In genomic region chr2:122239440-122239839, GRCh38 we compare ENCODE assay signal across 1 cellular context.
TF ChIP-seq lines count a peak whose summit lies in the region.

No MANE protein-coding gene starts in this region.

TF ChIP-seq in H1, 55 proteins besides CTCF, POLR2A, EP300 and RAD21 (continued from another document):
- no peak for TF ChIP-seq TEAD4 (IDR thresholded peaks at IDR 0.05; ENCODE audit: low read depth, low read length)
- TF ChIP-seq CHD2 (IDR thresholded peaks at IDR 0.05; ENCODE audit: low read length) = no peak
- TF ChIP-seq CTBP2 (IDR thresholded peaks at IDR 0.05; ENCODE audit: borderline replicate concordance, insufficient read depth, insufficient read length, low read length) = no peak
- TF ChIP-seq HDAC6 (IDR thresholded peaks at IDR 0.05; ENCODE audit: low read depth, low read length) = no peak
- TF ChIP-seq SP2 (IDR thresholded peaks at IDR 0.05; ENCODE audit: low read length) = no peak
- no peak for TF ChIP-seq SRF (IDR thresholded peaks at IDR 0.05; ENCODE audit: low read depth, low read length)
